Comparison of ENCODE assay signal across 35 cellular contexts in the genomic region with DNA sequence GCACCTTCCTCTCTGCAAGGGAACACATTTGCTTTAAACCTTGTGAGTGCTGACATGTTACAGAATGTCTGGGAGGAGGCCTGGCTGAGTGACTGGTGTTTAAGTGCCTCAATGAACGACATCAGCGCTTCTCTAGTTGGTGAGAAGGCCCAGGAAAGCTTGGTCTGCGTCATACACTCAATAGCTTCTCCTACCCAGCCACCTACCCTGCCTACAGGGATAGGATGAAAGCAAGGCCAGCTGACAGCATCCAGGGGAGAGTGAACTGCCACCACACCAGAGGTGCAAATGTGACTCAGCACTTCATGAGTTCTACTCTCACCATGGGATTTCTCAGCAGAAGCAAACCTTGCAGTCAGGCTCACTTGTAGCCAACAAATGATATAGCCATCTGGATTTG. TPM values are rescaled to one million over a fixed set of nuclear protein-coding genes. Genes with fewer than 3 reads are reported as not detected.
DNase-seq lines count a peak whose midpoint lies in the region; ATAC-seq and TF ChIP-seq lines count a peak whose summit lies in the region.
"Had no signal": no experiment of that assay in that cellular context is flagged by ENCODE, and none has a peak within 500 bp of the region (broad histone marks: within the 10 kb centered on the region; RNA-seq: fewer than 3 reads in every experiment).

No MANE protein-coding gene starts in this region.

- H2AFZ ChIP-seq in GM23338 (no peak overlapping the region), PC-9 (no peak overlapping the region)

- H3K36me3 ChIP-seq in GM23338 (ENCODE audit: insufficient read depth): peaks cover 45% of the 10 kb centered on the region
- peaks cover 5 to 66% (median 22%) of the 10 kb centered on the region in 3 experiments for H3K36me3 ChIP-seq in naive thymus-derived CD4-positive, alpha-beta T cell (ENCODE audit: control insufficient read depth in 2 of 3, insufficient read depth in 3 of 3, low read length in 3 of 3)
- peaks cover 24% of the 10 kb centered on the region for H3K36me3 ChIP-seq in PC-9 (ENCODE audit: low read depth)

- H3K27me3 ChIP-seq in GM23338 (ENCODE audit: insufficient read depth) (no peaks in the 10 kb centered on the region), PC-9 (ENCODE audit: insufficient read depth, low read depth) (no peaks in the 10 kb centered on the region)
- H3K27me3 ChIP-seq in naive thymus-derived CD4-positive, alpha-beta T cell (ENCODE audit: control insufficient read depth in 2 of 2, insufficient read depth in 2 of 2, low read length in 2 of 2): no peaks in the 10 kb centered on the region
- H3K27me3 ChIP-seq: body of pancreas, heart left ventricle, Peyer's patch, sigmoid colon had no signal

- H3K4me1 Mint-ChIP-seq in activated naive CD4-positive, alpha-beta T cell treated with anti-CD3 and anti-CD28 coated beads, Interleukin-2, amount 50 U/mL, for 24 hours: peaks cover 2% of the 10 kb centered on the region
- no peaks in the 10 kb centered on the region for H3K4me1 Mint-ChIP-seq in activated naive CD4-positive, alpha-beta T cell treated with anti-CD3 and anti-CD28 coated beads, Interleukin-2, amount 10 ng/mL, durations not matched to agents 7 days and 5 days
- H3K4me1 Mint-ChIP-seq in GM23338: no peaks in the 10 kb centered on the region
- H3K4me1 Mint-ChIP-seq in activated T-helper 17 cell treated with anti-CD3 and anti-CD28 coated beads, Interleukin-2, amount 50 U/mL, for 72 hours: no peaks in the 10 kb centered on the region
- peaks cover 0 to 2% (median 0%) of the 10 kb centered on the region in 7 donors for H3K4me1 Mint-ChIP-seq in naive thymus-derived CD4-positive, alpha-beta T cell
- H3K4me1 Mint-ChIP-seq: activated CD4-positive, alpha-beta T cell treated with anti-CD3 and anti-CD28 coated beads, Interleukin-2, amount 10 ng/mL, durations not matched to agents 7 days and 5 days; B cell; mesothelial cell of epicardium had no signal

- H3K79me2 ChIP-seq in GM23338 (replicated peaks; ENCODE audit: insufficient read depth) (no peaks in the 10 kb centered on the region), PC-9 (ENCODE audit: low read depth) (no peaks in the 10 kb centered on the region)

- H3K27ac ChIP-seq in GM23338 (ENCODE audit: low read depth): peak overlapping the region; percentile 28; the same call in 1 of the 2 replicates
- no peak overlapping the region for H3K27ac ChIP-seq in naive thymus-derived CD4-positive, alpha-beta T cell (ENCODE audit: low read depth, low read length)
- no peak overlapping the region for H3K27ac ChIP-seq in PC-9
- H3K27ac ChIP-seq: body of pancreas, heart left ventricle, HL-60, Peyer's patch, psoas muscle, sigmoid colon, WERI-Rb-1 had no signal

- H4K20me1 ChIP-seq in GM23338 (replicated peaks; ENCODE audit: insufficient read depth) (peaks cover 14% of the 10 kb centered on the region; the same call in 1 of the 2 replicates), PC-9 (ENCODE audit: insufficient read depth) (no peaks in the 10 kb centered on the region)

- DNase-seq in activated naive CD4-positive, alpha-beta T cell treated with anti-CD3 and anti-CD28 coated beads, Interleukin-2, amount 10 ng/mL, durations not matched to agents 7 days and 5 days: no peak
- DNase-seq in GM23338 (ENCODE audit: low spot score) (no peak), T-helper 1 cell (no peak), PC-9 (no peak), NCI-H226 (no peak)
- DNase-seq in naive thymus-derived CD4-positive, alpha-beta T cell: no peak
- DNase-seq: ACHN; activated CD4-positive, alpha-beta T cell treated with anti-CD3 and anti-CD28 coated beads, Interleukin-2, amount 10 ng/mL, durations not matched to agents 7 days and 5 days; activated CD8-positive, alpha-beta memory T cell treated with anti-CD3 and anti-CD28 coated beads, Interleukin-2, amount 50 U/mL, for 4 hours; body of pancreas; CD8-positive, alpha-beta memory T cell; foreskin melanocyte; GOT3; heart left ventricle; Kasumi-1; kidney; MV-4-11; NCI-H1436 treated with DMSO at 0.1 percent for 48 hours; NCI-H345; NCI-H748 treated with DMSO at 0.1 percent for 48 hours; nucleus accumbens; Peyer's patch; psoas muscle; SHP77 treated with DMSO at 0.1 percent for 48 hours; sigmoid colon; stimulated activated CD4-positive, alpha-beta T cell treated with anti-CD3 and anti-CD28 coated beads, Interleukin-12 subunit alpha, Interleukin-12 subunit beta, amount 100 ng/mL, for 4 hours; stimulated activated CD4-positive, alpha-beta T cell treated with anti-CD3 and anti-CD28 coated beads, Interleukin-4, amount 100 ng/mL, for 24 hours; substantia nigra; WERI-Rb-1 had no signal

- H3K27ac Mint-ChIP-seq in activated naive CD4-positive, alpha-beta T cell treated with anti-CD3 and anti-CD28 coated beads, Interleukin-2, amount 50 U/mL, for 24 hours: peak overlapping the region; percentile 56
- H3K27ac Mint-ChIP-seq in activated naive CD4-positive, alpha-beta T cell treated with anti-CD3 and anti-CD28 coated beads, Interleukin-2, amount 10 ng/mL, durations not matched to agents 7 days and 5 days: no peak overlapping the region
- peak overlapping the region; percentile 29; the same call in 1 of the 2 replicates for H3K27ac Mint-ChIP-seq in GM23338
- H3K27ac Mint-ChIP-seq in activated T-helper 17 cell treated with anti-CD3 and anti-CD28 coated beads, Interleukin-2, amount 50 U/mL, for 72 hours: peak overlapping the region; percentile 43
- peak overlapping the region in 5 of 9 donors; percentile 18 to 74 (median 36) for H3K27ac Mint-ChIP-seq in naive thymus-derived CD4-positive, alpha-beta T cell
- H3K27ac Mint-ChIP-seq: activated CD4-positive, alpha-beta T cell treated with anti-CD3 and anti-CD28 coated beads, Interleukin-2, amount 10 ng/mL, durations not matched to agents 7 days and 5 days; B cell; mesothelial cell of epicardium; type B pancreatic cell had no signal

- no peaks in the 10 kb centered on the region for H3K4me1 ChIP-seq in GM23338 (ENCODE audit: insufficient read depth)
- no peaks in the 10 kb centered on the region for H3K4me1 ChIP-seq in naive thymus-derived CD4-positive, alpha-beta T cell (ENCODE audit: control insufficient read depth in 2 of 2, insufficient read depth in 2 of 2, low read length in 2 of 2)
- H3K4me1 ChIP-seq in PC-9 (replicated peaks; ENCODE audit: insufficient read depth): no peaks in the 10 kb centered on the region
- H3K4me1 ChIP-seq: body of pancreas, heart left ventricle, Peyer's patch, psoas muscle, sigmoid colon had no signal

- no peak overlapping the region for H3K4me3 ChIP-seq in GM23338
- H3K4me3 ChIP-seq in naive thymus-derived CD4-positive, alpha-beta T cell (ENCODE audit: low read length): no peak overlapping the region
- no peak overlapping the region for H3K4me3 ChIP-seq in PC-9
- H3K4me3 ChIP-seq: body of pancreas, heart left ventricle, Peyer's patch, psoas muscle, sigmoid colon had no signal

- H3K4me2 ChIP-seq in GM23338: no peak overlapping the region
- H3K4me2 ChIP-seq in PC-9: no peak overlapping the region

- no peaks in the 10 kb centered on the region for H3K27me3 Mint-ChIP-seq in activated naive CD4-positive, alpha-beta T cell treated with anti-CD3 and anti-CD28 coated beads, Interleukin-2, amount 50 U/mL, for 24 hours
- no peaks in the 10 kb centered on the region for H3K27me3 Mint-ChIP-seq in activated naive CD4-positive, alpha-beta T cell treated with anti-CD3 and anti-CD28 coated beads, Interleukin-2, amount 10 ng/mL, durations not matched to agents 7 days and 5 days
- peaks cover 3% of the 10 kb centered on the region for H3K27me3 Mint-ChIP-seq in GM23338 (ENCODE audit: insufficient read depth, low read depth, poor library complexity)
- H3K27me3 Mint-ChIP-seq in activated T-helper 17 cell treated with anti-CD3 and anti-CD28 coated beads, Interleukin-2, amount 50 U/mL, for 72 hours: no peaks in the 10 kb centered on the region
- no peaks in the 10 kb centered on the region for H3K27me3 Mint-ChIP-seq in naive thymus-derived CD4-positive, alpha-beta T cell
- H3K27me3 Mint-ChIP-seq: activated CD4-positive, alpha-beta T cell treated with anti-CD3 and anti-CD28 coated beads, Interleukin-2, amount 10 ng/mL, durations not matched to agents 7 days and 5 days; B cell; type B pancreatic cell had no signal

- POLR2A ChIA-PET in naive thymus-derived CD4-positive, alpha-beta T cell (lab: Charles Lee): no interaction called here
- POLR2A ChIA-PET in PC-9 (lab: Charles Lee; ENCODE audit: unreplicated experiment): no interaction called here

- H3F3A ChIP-seq in GM23338 (replicated peaks; ENCODE audit: low read depth) (no peaks in the 10 kb centered on the region), PC-9 (ENCODE audit: insufficient read depth, low read depth) (peaks cover 11% of the 10 kb centered on the region; the same call in 1 of the 2 replicates)

- peaks cover 19% of the 10 kb centered on the region for H3K36me3 Mint-ChIP-seq in activated naive CD4-positive, alpha-beta T cell treated with anti-CD3 and anti-CD28 coated beads, Interleukin-2, amount 50 U/mL, for 24 hours
- H3K36me3 Mint-ChIP-seq in activated naive CD4-positive, alpha-beta T cell treated with anti-CD3 and anti-CD28 coated beads, Interleukin-2, amount 10 ng/mL, durations not matched to agents 7 days and 5 days: peaks cover 46% of the 10 kb centered on the region
- peaks cover 47% of the 10 kb centered on the region for H3K36me3 Mint-ChIP-seq in GM23338 (ENCODE audit: low read depth)
- peaks cover 77% of the 10 kb centered on the region for H3K36me3 Mint-ChIP-seq in activated T-helper 17 cell treated with anti-CD3 and anti-CD28 coated beads, Interleukin-2, amount 50 U/mL, for 72 hours (ENCODE audit: low read depth)
- H3K36me3 Mint-ChIP-seq in naive thymus-derived CD4-positive, alpha-beta T cell: peaks cover 5 to 48% (median 28%) of the 10 kb centered on the region in 5 donors

- no TSS peak for BruUV-seq in PC-9 (replicated peaks; lab: Mats Ljungman, UMichigan)

- CTCF ChIA-PET in activated naive CD4-positive, alpha-beta T cell treated with anti-CD3 and anti-CD28 coated beads, Interleukin-2, amount 10 ng/mL, durations not matched to agents 7 days and 5 days (lab: Charles Lee): no interaction called here
- CTCF ChIA-PET in naive thymus-derived CD4-positive, alpha-beta T cell (lab: Charles Lee): no interaction called here
- CTCF ChIA-PET in PC-9 (lab: Charles Lee): no interaction called here

- H3K9me3 Mint-ChIP-seq in activated naive CD4-positive, alpha-beta T cell treated with anti-CD3 and anti-CD28 coated beads, Interleukin-2, amount 50 U/mL, for 24 hours: no peaks in the 10 kb centered on the region
- no peaks in the 10 kb centered on the region for H3K9me3 Mint-ChIP-seq in activated naive CD4-positive, alpha-beta T cell treated with anti-CD3 and anti-CD28 coated beads, Interleukin-2, amount 10 ng/mL, durations not matched to agents 7 days and 5 days
- H3K9me3 Mint-ChIP-seq in GM23338: no peaks in the 10 kb centered on the region
- no peaks in the 10 kb centered on the region for H3K9me3 Mint-ChIP-seq in activated T-helper 17 cell treated with anti-CD3 and anti-CD28 coated beads, Interleukin-2, amount 50 U/mL, for 72 hours
- no peaks in the 10 kb centered on the region for H3K9me3 Mint-ChIP-seq in naive thymus-derived CD4-positive, alpha-beta T cell
- H3K9me3 Mint-ChIP-seq: activated CD4-positive, alpha-beta T cell treated with anti-CD3 and anti-CD28 coated beads, Interleukin-2, amount 10 ng/mL, durations not matched to agents 7 days and 5 days; CD8-positive, alpha-beta memory T cell; mesothelial cell of epicardium; type B pancreatic cell had no signal

- no peak for ATAC-seq in GM23338
- ATAC-seq in activated T-helper 17 cell treated with anti-CD3 and anti-CD28 coated beads, Interleukin-2, amount 50 U/mL, for 72 hours (replicated peaks): peak; percentile 59
- no peak for ATAC-seq in naive thymus-derived CD4-positive, alpha-beta T cell
- ATAC-seq: body of pancreas, heart left ventricle, psoas muscle had no signal

- H3K9me3 ChIP-seq in naive thymus-derived CD4-positive, alpha-beta T cell (ENCODE audit: control insufficient read depth in 2 of 3, low read length in 3 of 3): no peaks in the 10 kb centered on the region
- no peaks in the 10 kb centered on the region for H3K9me3 ChIP-seq in PC-9 (ENCODE audit: insufficient read depth, low read depth)
- H3K9me3 ChIP-seq: body of pancreas, heart left ventricle, Peyer's patch, psoas muscle, sigmoid colon had no signal

- no peak for TF ChIP-seq CTCF in GM23338 (conservative IDR thresholded peaks at IDR 0.05; ENCODE audit: low read depth in 2 of 2)
- TF ChIP-seq CTCF in PC-9 (conservative IDR thresholded peaks at IDR 0.05): no peak

- intact Hi-C loops in naive thymus-derived CD4-positive, alpha-beta T cell (cut with micrococcal nuclease): no loop called here
- intact Hi-C loops in PC-9 (cut with micrococcal nuclease; ENCODE audit: unreplicated experiment): no loop called here

- H3K4me3 Mint-ChIP-seq in activated naive CD4-positive, alpha-beta T cell treated with anti-CD3 and anti-CD28 coated beads, Interleukin-2, amount 50 U/mL, for 24 hours: no peak overlapping the region
- H3K4me3 Mint-ChIP-seq in activated naive CD4-positive, alpha-beta T cell treated with anti-CD3 and anti-CD28 coated beads, Interleukin-2, amount 10 ng/mL, durations not matched to agents 7 days and 5 days: no peak overlapping the region
- H3K4me3 Mint-ChIP-seq in GM23338: no peak overlapping the region
- H3K4me3 Mint-ChIP-seq in activated T-helper 17 cell treated with anti-CD3 and anti-CD28 coated beads, Interleukin-2, amount 50 U/mL, for 72 hours: no peak overlapping the region
- no peak overlapping the region for H3K4me3 Mint-ChIP-seq in naive thymus-derived CD4-positive, alpha-beta T cell
- H3K4me3 Mint-ChIP-seq: activated CD4-positive, alpha-beta T cell treated with anti-CD3 and anti-CD28 coated beads, Interleukin-2, amount 10 ng/mL, durations not matched to agents 7 days and 5 days; B cell; CD8-positive, alpha-beta memory T cell; mesothelial cell of epicardium; type B pancreatic cell had no signal

- H3K9me2 ChIP-seq in GM23338 (ENCODE audit: insufficient read depth) (no peaks in the 10 kb centered on the region), PC-9 (ENCODE audit: insufficient read depth) (no peaks in the 10 kb centered on the region)

RNA-seq across cellular contexts. Expression of gene CFAP20, which starts 31.7 kb away (rescaled TPM):
- total RNA-seq in GM23338 (2014; rRNA removed; shearing (Covaris generic)): 81.7 and 82.7 TPM in 2 replicates
- polyA plus RNA-seq in GM23338 (2016; fragmentation: Nextera tagmentation; extraction: Ambion mirVana): 55.9 and 61.1 TPM in 2 replicates
- total RNA-seq in activated T-helper 17 cell treated with anti-CD3 and anti-CD28 coated beads, Interleukin-2, amount 50 U/mL, for 72 hours: 10 to 100 TPM; 28.7 to 49.7 TPM
- 100 to 1,000 TPM in 2 of 5 experiments, 10 to 100 TPM in 3; 28.2 to 165 (median 40.7) TPM for total RNA-seq in naive thymus-derived CD4-positive, alpha-beta T cell
- 10 to 100 TPM; 30.3 to 39.1 TPM for polyA plus RNA-seq in naive thymus-derived CD4-positive, alpha-beta T cell
- 35.9 and 49.6 TPM in 2 replicates for total RNA-seq in PC-9 (2021)

RNA-seq across cellular contexts. Expression of gene CSNK2A2, which starts 37.1 kb away (rescaled TPM):
- total RNA-seq in GM23338 (2014; rRNA removed; shearing (Covaris generic)): 102 and 112 TPM in 2 replicates
- polyA plus RNA-seq in GM23338 (2016; fragmentation: Nextera tagmentation; extraction: Ambion mirVana): 40.5 and 44.7 TPM in 2 replicates
- 10 to 100 TPM; 54.0 to 78.7 TPM for total RNA-seq in activated T-helper 17 cell treated with anti-CD3 and anti-CD28 coated beads, Interleukin-2, amount 50 U/mL, for 72 hours
- total RNA-seq in naive thymus-derived CD4-positive, alpha-beta T cell: 10 to 100 TPM; 46.5 to 70.0 (median 67.9) TPM
- 10 to 100 TPM; 11.0 to 12.9 TPM for polyA plus RNA-seq in naive thymus-derived CD4-positive, alpha-beta T cell
- 100 and 104 TPM in 2 replicates for total RNA-seq in PC-9 (2021)
